Comparison of ENCODE assay signal across 8 cellular contexts in the genomic region with DNA sequence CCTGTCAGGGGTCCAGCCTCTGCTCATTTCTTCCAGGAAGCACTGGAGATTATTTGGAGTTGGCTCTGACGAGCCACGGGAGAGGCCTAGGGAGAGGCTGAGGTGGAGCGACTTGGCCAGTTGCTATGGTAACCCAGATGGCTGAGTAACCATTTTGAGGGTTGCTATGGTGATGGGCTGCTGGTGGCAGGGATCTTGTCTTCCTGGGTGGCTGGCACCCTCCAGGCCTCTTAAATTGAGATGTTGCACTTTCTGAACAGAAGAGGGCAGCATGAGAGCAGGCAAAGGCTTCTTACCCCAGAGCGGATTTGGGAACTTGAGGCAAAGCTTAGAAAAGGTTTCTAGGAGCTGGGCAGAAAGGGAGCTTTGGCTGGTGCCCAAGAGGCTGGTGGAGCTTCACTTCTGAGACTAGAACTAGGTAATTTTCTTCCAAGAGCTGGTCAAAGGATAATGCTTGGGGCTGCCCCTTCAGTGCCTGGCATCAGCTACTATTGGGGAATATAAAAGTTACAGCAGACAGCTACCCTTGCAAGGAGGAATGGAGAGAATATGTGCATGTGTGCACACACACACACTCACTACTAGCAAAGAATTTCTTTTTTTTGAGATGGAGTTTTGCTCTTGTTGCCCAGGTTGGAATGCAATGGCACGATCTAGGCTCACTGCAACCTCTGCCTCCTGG.
DNase-seq lines count a peak whose midpoint lies in the region; ATAC-seq and TF ChIP-seq lines count a peak whose summit lies in the region.

No MANE protein-coding gene starts in this region.

- peaks cover 20% of the 10 kb centered on the region for H3K4me1 Mint-ChIP-seq in endothelial cell (ENCODE audit: unreplicated experiment)

- TF ChIP-seq CTCF in endothelial cell (IDR thresholded peaks at IDR 0.05; ENCODE audit: unreplicated experiment), result peak; percentile 59

- H3K4me3 Mint-ChIP-seq in endothelial cell (ENCODE audit: unreplicated experiment), result no peak overlapping the region

- peaks cover 7% of the 10 kb centered on the region for H3K27me3 Mint-ChIP-seq in endothelial cell (ENCODE audit: unreplicated experiment)

- peak overlapping the region; percentile 67 for H3K27ac Mint-ChIP-seq in endothelial cell (ENCODE audit: unreplicated experiment)

- H3K36me3 Mint-ChIP-seq in endothelial cell (ENCODE audit: low read depth, unreplicated experiment), result no peaks in the 10 kb centered on the region

- no peaks in the 10 kb centered on the region for H3K9me3 Mint-ChIP-seq in endothelial cell (ENCODE audit: unreplicated experiment)

- DNase-seq in Caki2 (ENCODE audit: low read depth) (peak; percentile 95), HuH-7 (ENCODE audit: low spot score) (peak; percentile 81), NOMO-1 treated with dmso at 0.1 percent for 144 hours (lab: John Stamatoyannopoulos, UW; ENCODE audit: unreplicated experiment) (peak; percentile 64), endothelial cell (ENCODE audit: low spot score) (peak; percentile 36), midbrain (lab: John Stamatoyannopoulos, UW) (peak; percentile 83)
- peak; percentile 15 for DNase-seq in activated CD8-positive, alpha-beta memory T cell treated with anti-CD3 and anti-CD28 coated beads, Interleukin-2, amount 50 U/mL, for 24 hours (ENCODE audit: extremely low read depth)
- peak; percentile 23 to 75 (median 55) for DNase-seq in stimulated activated naive CD4-positive, alpha-beta T cell (lab: John Stamatoyannopoulos, UW)

- ATAC-seq in GM18907 (IDR thresholded peaks at IDR 0.05; ENCODE audit: unreplicated experiment), result no peak

- in situ Hi-C loops in Caki2 (cut with HindIII; ENCODE audit: low pct_unique_long_range_greater_than_20kb, low sequenced_read_pairs), result no loop called here

Comparison
In these comparisons a context has a peak if more than half of its experiments do, and no peak if none do; other contexts are left out.
1. DNase-seq: peak in every context shown above with its lines; median percentile 95 in Caki2; 83 in midbrain; 81 in HuH-7; 64 in NOMO-1 treated with dmso at 0.1 percent for 144 hours; 55 in stimulated activated naive CD4-positive, alpha-beta T cell; 36 in endothelial cell; 15 in activated CD8-positive, alpha-beta memory T cell treated with anti-CD3 and anti-CD28 coated beads, Interleukin-2, amount 50 U/mL, for 24 hours.